In genomic region chr1:154493276-154493675, GRCh38 we compare ENCODE assay signal across 13 cellular contexts. TPM values are rescaled to one million over a fixed set of nuclear protein-coding genes. Genes with fewer than 3 reads are reported as not detected.
DNase-seq lines count a peak whose midpoint lies in the region; ATAC-seq and TF ChIP-seq lines count a peak whose summit lies in the region.
"Had no signal": no experiment of that assay in that cellular context is flagged by ENCODE, and none has a peak within 500 bp of the region (broad histone marks: within the 10 kb centered on the region; RNA-seq: fewer than 3 reads in every experiment).

No MANE protein-coding gene starts in this region.

- H3K9me3 ChIP-seq in mesenchymal stem cell (ENCODE audit: control insufficient read depth, low read length) = peaks cover 2% of the 10 kb centered on the region
- H3K9me3 ChIP-seq: SJSA1 had no signal

- H3K27me3 ChIP-seq in mesenchymal stem cell (ENCODE audit: control insufficient read depth in 1 of 2, insufficient read depth in 1 of 2, low read length in 2 of 2) = peaks cover 47 to 54% of the 10 kb centered on the region in 2 experiments

- H2AFZ ChIP-seq in mesenchymal stem cell (ENCODE audit: low read depth, low read length) = no peak overlapping the region

- peak overlapping the region in 4 of 6 donors; percentile 24 to 84 (median 74) for H3K27ac Mint-ChIP-seq in naive B cell

- H3K4me3 Mint-ChIP-seq in naive B cell = peak overlapping the region; percentile 26 to 87 (median 79)

- TF ChIP-seq CTCF in NB4 (IDR thresholded peaks at IDR 0.05; ENCODE audit: low read depth, low read length) = no peak

- peaks cover 45 to 67% (median 46%) of the 10 kb centered on the region in 3 donors for H3K4me1 Mint-ChIP-seq in naive B cell

- no peak overlapping the region for H3K23ac ChIP-seq in mesenchymal stem cell (ENCODE audit: low read length in 2 of 2)

- H3K36me3 Mint-ChIP-seq in naive B cell = no peaks in the 10 kb centered on the region

- no peak overlapping the region for H3K9ac ChIP-seq in mesenchymal stem cell (ENCODE audit: low read length)

- no peak overlapping the region for H4K8ac ChIP-seq in mesenchymal stem cell (ENCODE audit: low read length)

- H3K79me1 ChIP-seq in mesenchymal stem cell (replicated peaks; ENCODE audit: low read length, poor library complexity, severe bottlenecking) = no peaks in the 10 kb centered on the region

- no peak overlapping the region for H2AK5ac ChIP-seq in mesenchymal stem cell (ENCODE audit: low read length, severe bottlenecking)

- no peak overlapping the region for H3K4me2 ChIP-seq in mesenchymal stem cell (ENCODE audit: low read length, poor library complexity, severe bottlenecking)

- no peaks in the 10 kb centered on the region for H3K9me3 Mint-ChIP-seq in naive B cell

- H2BK120ac ChIP-seq in mesenchymal stem cell (ENCODE audit: low read depth, low read length) = no peak overlapping the region

- H3K36me3 ChIP-seq in mesenchymal stem cell (ENCODE audit: control insufficient read depth in 1 of 2, insufficient read depth in 2 of 2, low read depth in 1 of 2, low read length in 2 of 2) = no peaks in the 10 kb centered on the region
- H3K36me3 ChIP-seq: SJSA1 had no signal

- H3K18ac ChIP-seq in mesenchymal stem cell (ENCODE audit: low read depth in 1 of 2, low read length in 2 of 2) = no peak overlapping the region

- H3K4ac ChIP-seq in mesenchymal stem cell (ENCODE audit: low read depth in 1 of 2, low read length in 2 of 2) = no peak overlapping the region

- H3K27me3 Mint-ChIP-seq in naive B cell = peaks cover 0 to 6% (median 0%) of the 10 kb centered on the region in 3 donors

- H3K4me1 ChIP-seq in mesenchymal stem cell (ENCODE audit: control insufficient read depth, insufficient read depth, low read depth, low read length) = no peaks in the 10 kb centered on the region
- H3K4me1 ChIP-seq: SJSA1 had no signal

- TF ChIP-seq POLR2A in NB4 (IDR thresholded peaks at IDR 0.05; ENCODE audit: extremely low read depth, insufficient read length) = no peak

- no peak overlapping the region for H2BK12ac ChIP-seq in mesenchymal stem cell (ENCODE audit: low read length in 2 of 2)

- DNase-seq in ELF-1 (ENCODE audit: low read depth, low spot score) (peak; percentile 41), NB4 (ENCODE audit: low read depth) (peak; percentile 56), dermis microvascular lymphatic vessel endothelial cell (ENCODE audit: low read depth in 2 of 2) (peak; percentile 83 to 88), naive B cell (peak; percentile 65), NCI-H2029 treated with DMSO at 0.1 percent for 48 hours (lab: John Stamatoyannopoulos, UW) (no peak), cerebellum (ENCODE audit: low spot score) (no peak), mesenchymal stem cell (no peak)
- DNase-seq: amniotic stem cell, foreskin fibroblast, posterior cingulate gyrus had no signal

- no peak overlapping the region for H3K4me3 ChIP-seq in NB4 (ENCODE audit: low read depth, low read length)
- H3K4me3 ChIP-seq in mesenchymal stem cell (ENCODE audit: insufficient read depth in 1 of 2, low read depth in 1 of 2, low read length in 2 of 2) = no peak overlapping the region
- H3K4me3 ChIP-seq: SJSA1 had no signal

- no peak overlapping the region for H2BK15ac ChIP-seq in mesenchymal stem cell (ENCODE audit: low read depth, poor library complexity, severe bottlenecking)

- 12% methylated on average over 7 of the region's 8 CpGs for WGBS in mesenchymal stem cell

- ATAC-seq in naive B cell (ENCODE audit: low read depth in 2 of 2) = peak; percentile 74 to 77
- no peak for ATAC-seq in HG03469 (IDR thresholded peaks at IDR 0.05; ENCODE audit: unreplicated experiment)
- ATAC-seq: HCT116 had no signal

- no peak overlapping the region for H3K14ac ChIP-seq in mesenchymal stem cell (ENCODE audit: low read length in 2 of 2)

- H4K91ac ChIP-seq in mesenchymal stem cell (ENCODE audit: low read length) = no peak overlapping the region

- no peak overlapping the region for H3K27ac ChIP-seq in mesenchymal stem cell (ENCODE audit: low read length, poor library complexity, severe bottlenecking)
- H3K27ac ChIP-seq: SJSA1 had no signal

- H2BK5ac ChIP-seq in mesenchymal stem cell (ENCODE audit: low read depth, low read length, poor library complexity, severe bottlenecking) = no peak overlapping the region

RNA-seq across cellular contexts. Expression of gene TDRD10, which starts 8.7 kb away (rescaled TPM):
- total RNA-seq in dermis microvascular lymphatic vessel endothelial cell (3.5 and 7.2 TPM in 2 replicates), cerebellum (0.82 TPM)
- not detected for polyA plus RNA-seq in naive B cell (ENCODE audit: low read depth in 6 of 6)
- not detected for polyA plus RNA-seq in mesenchymal stem cell (2013, experiment 1 of 2)
- not detected for polyA plus RNA-seq in mesenchymal stem cell (2013, experiment 2 of 2)
- total RNA-seq: SJSA1 had no signal

RNA-seq across cellular contexts. Expression of gene SHE, which starts 8.9 kb away (rescaled TPM):
- total RNA-seq in dermis microvascular lymphatic vessel endothelial cell (69.1 and 86.5 TPM in 2 replicates), cerebellum (2.8 TPM)
- not detected for polyA plus RNA-seq in naive B cell (ENCODE audit: low read depth in 6 of 6)
- 0.01 TPM for polyA plus RNA-seq in mesenchymal stem cell (2013, experiment 1 of 2)
- under 0.01 TPM for polyA plus RNA-seq in mesenchymal stem cell (2013, experiment 2 of 2)
- total RNA-seq: SJSA1 had no signal

Comparison
In these comparisons a context has a peak if more than half of its experiments do, and no peak if none do; other contexts are left out.
1. DNase-seq: peak in ELF-1 (single experiment), NB4 (single experiment), dermis microvascular lymphatic vessel endothelial cell (2 of 2) and naive B cell (single experiment); none in NCI-H2029 treated with DMSO at 0.1 percent for 48 hours (single experiment), cerebellum (single experiment) and mesenchymal stem cell (single experiment).
2. RNA of gene SHE, which starts 8.9 kb away (total RNA-seq): 69.1 to 86.5 TPM in dermis microvascular lymphatic vessel endothelial cell; 2.8 TPM in cerebellum (single experiment); every median in the first group is over 10 times any median in the second.